ENCODE assay signal across 25 cellular contexts in genomic region chr1:212937034-212937433, GRCh38. TPM values are rescaled to one million over a fixed set of nuclear protein-coding genes. Genes with fewer than 3 reads are reported as not detected.
"Had no signal": no experiment of that assay in that cellular context is flagged by ENCODE, and none has a peak within 500 bp of the region (broad histone marks: within the 10 kb centered on the region; RNA-seq: fewer than 3 reads in every experiment).

No MANE protein-coding gene starts in this region.

- H3K27me3 ChIP-seq: dorsolateral prefrontal cortex, esophagus muscularis mucosa, foreskin keratinocyte, gastroesophageal sphincter, left lung had no signal

- FAIRE-seq: colon, endothelial cell of umbilical vein, frontal cortex, kidney had no signal

- DNase-seq: dermis blood vessel endothelial cell; dorsolateral prefrontal cortex; effector CD4-positive, alpha-beta T cell; effector memory CD4-positive, alpha-beta T cell; foreskin keratinocyte; glutamatergic neuron; heart right ventricle; hypothalamus; immature natural killer cell; islet precursor cell; kidney; kidney glomerular epithelial cell; left colon; left lung; left ventricle myocardium superior; lower lobe of right lung; mesenchymal stem cell; midbrain; naive thymus-derived CD4-positive, alpha-beta T cell had no signal

- H3K27ac ChIP-seq: coronary artery, dorsolateral prefrontal cortex, esophagus muscularis mucosa, foreskin keratinocyte, gastroesophageal sphincter, heart right ventricle, left lung, lower lobe of right lung had no signal

- H3K4me3 ChIP-seq: coronary artery, dorsolateral prefrontal cortex, esophagus muscularis mucosa, gastroesophageal sphincter, heart right ventricle, left lung, lower lobe of right lung had no signal

- H3K4me1 ChIP-seq: esophagus muscularis mucosa, foreskin keratinocyte, gastroesophageal sphincter, heart right ventricle, left lung, lower lobe of right lung had no signal

- ATAC-seq: foreskin keratinocyte; gastroesophageal sphincter; heart right ventricle; left colon; left lung; left ventricle myocardium superior; lower lobe of right lung; naive thymus-derived CD4-positive, alpha-beta T cell had no signal

- H3K36me3 ChIP-seq: esophagus muscularis mucosa, gastroesophageal sphincter, heart right ventricle, left lung, lower lobe of right lung had no signal

- H3K9me3 ChIP-seq: lower lobe of right lung had no signal

RNA-seq across cellular contexts. Expression of gene VASH2, which starts 13.3 kb away (rescaled TPM):
- polyA plus RNA-seq: naive thymus-derived CD4-positive, alpha-beta T cell had no signal
